12 cellular contexts compared by ENCODE assay signal in the genomic region with DNA sequence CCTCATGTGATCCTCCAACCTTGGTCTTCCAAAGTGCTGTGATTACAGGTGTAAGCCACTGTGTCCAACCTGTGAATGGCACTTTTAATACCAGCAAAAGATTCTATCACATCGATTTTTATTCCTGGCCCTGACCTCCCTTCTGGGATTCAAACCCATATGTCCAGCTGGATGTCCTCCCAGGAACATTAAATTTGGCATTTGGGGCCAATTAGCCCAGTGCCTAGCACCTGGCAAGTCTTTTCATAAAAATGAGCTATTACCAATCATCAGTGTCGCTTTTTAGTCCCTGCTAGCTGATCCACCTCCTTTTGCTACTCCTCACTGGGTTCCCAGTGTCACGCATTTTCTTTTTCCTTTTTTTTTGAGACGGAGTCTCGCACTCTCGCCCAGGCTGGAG. TPM values are rescaled to one million over a fixed set of nuclear protein-coding genes. Genes with fewer than 3 reads are reported as not detected.
DNase-seq lines count a peak whose midpoint lies in the region; ATAC-seq and TF ChIP-seq lines count a peak whose summit lies in the region.
"Had no signal": no experiment of that assay in that cellular context is flagged by ENCODE, and none has a peak within 500 bp of the region (broad histone marks: within the 10 kb centered on the region; RNA-seq: fewer than 3 reads in every experiment).

No MANE protein-coding gene starts in this region.

- H3K4me3 Mint-ChIP-seq in osteocyte (ENCODE audit: unreplicated experiment): no peak overlapping the region

- no peaks in the 10 kb centered on the region for H3K36me3 Mint-ChIP-seq in osteocyte (ENCODE audit: unreplicated experiment)

- no peak for TF ChIP-seq CTCF in osteocyte (IDR thresholded peaks at IDR 0.05)

- H3K27ac Mint-ChIP-seq in osteocyte (ENCODE audit: unreplicated experiment): peak overlapping the region; percentile 82
- H3K27ac Mint-ChIP-seq: B cell; CD4-positive, alpha-beta memory T cell had no signal

- H3K27me3 Mint-ChIP-seq in osteocyte (ENCODE audit: unreplicated experiment): no peaks in the 10 kb centered on the region
- H3K27me3 Mint-ChIP-seq: B cell; CD4-positive, alpha-beta memory T cell had no signal

- peaks cover 33% of the 10 kb centered on the region for H3K4me1 Mint-ChIP-seq in osteocyte (ENCODE audit: unreplicated experiment)

- no peak for ATAC-seq in GM18858 (IDR thresholded peaks at IDR 0.05; ENCODE audit: unreplicated experiment)

- peak; percentile 92 for DNase-seq in G401 (ENCODE audit: low spot score)
- DNase-seq in NCI-H446 (lab: John Stamatoyannopoulos, UW): peak; percentile 16 to 70
- DNase-seq in cerebellar cortex (ENCODE audit: low spot score): peak; percentile 90
- DNase-seq in osteocyte (ENCODE audit: extremely low spot score, unreplicated experiment): no peak
- no peak for DNase-seq in HT-29 (ENCODE audit: low spot score)
- no peak for DNase-seq in SKM-1 treated with dmso at 0.1 percent for 144 hours (lab: John Stamatoyannopoulos, UW; ENCODE audit: unreplicated experiment)
- DNase-seq: CD4-positive, alpha-beta memory T cell; DMS79; GDM1; IMR-90 had no signal

- no peaks in the 10 kb centered on the region for H3K9me3 Mint-ChIP-seq in osteocyte (ENCODE audit: unreplicated experiment)
- H3K9me3 Mint-ChIP-seq: CD4-positive, alpha-beta memory T cell had no signal

- in situ Hi-C loops in G401 (cut with HindIII; ENCODE audit: low sequenced_read_pairs): no loop called here

RNA-seq across cellular contexts. Expression of a gene that starts 2.6 kb away (rescaled TPM):
- 54.7 and 77.1 TPM in 2 replicates for total RNA-seq in G401 (2014; rRNA removed; shearing (Covaris generic))
- 67.9 and 71.0 TPM in 2 replicates for total RNA-seq in osteocyte
- 47.0 and 51.5 TPM in 2 replicates for total RNA-seq in HT-29 (2014; rRNA removed; shearing (Covaris generic))

RNA-seq across cellular contexts. Expression of a gene that starts 19.9 kb away (rescaled TPM):
- total RNA-seq in G401 (2014; rRNA removed; shearing (Covaris generic)): 187 and 209 TPM in 2 replicates
- total RNA-seq in osteocyte: 47.3 and 49.3 TPM in 2 replicates
- 88.2 and 108 TPM in 2 replicates for total RNA-seq in HT-29 (2014; rRNA removed; shearing (Covaris generic))

RNA-seq across cellular contexts. Expression of a gene that starts 47.3 kb away (rescaled TPM):
- total RNA-seq in G401 (2014; rRNA removed; shearing (Covaris generic)): 58.9 and 62.6 TPM in 2 replicates
- total RNA-seq in osteocyte: 57.4 and 60.0 TPM in 2 replicates
- 43.5 and 63.9 TPM in 2 replicates for total RNA-seq in HT-29 (2014; rRNA removed; shearing (Covaris generic))

Comparison
In these comparisons a context has a peak if more than half of its experiments do, and no peak if none do; other contexts are left out.
1. DNase-seq: peak in G401 (single experiment), NCI-H446 (2 of 2) and cerebellar cortex (single experiment); none in osteocyte (single experiment), HT-29 (single experiment) and SKM-1 treated with dmso at 0.1 percent for 144 hours (single experiment).